ENCODE assay signal across 8 cellular contexts in genomic region chr10:63628526-63629362, GRCh38.
A peak's percentile ranks its signal among the peaks of the same experiment; 100 is the strongest.
DNase-seq lines count a peak whose midpoint lies in the region; ATAC-seq, FAIRE-seq and TF ChIP-seq lines count a peak whose summit lies in the region.

No MANE protein-coding gene starts in this region.

- WGBS in H1 (ENCODE audit: extremely low coverage in 1 of 2, insufficient coverage in 1 of 2, insufficient read length in 1 of 2, insufficient replicate concordance in 2 of 2, low coverage in 1 of 2, low lambda C conversion rate in 2 of 2, missing lambda C conversion rate in 1 of 2), 2 experiments, result 39% methylated on average over 16 of the region's 16 CpGs; no CpG with 5 or more reads in 1 of the 2 experiments
- WGBS in testis, 2 donors, result 1% methylated on average over 15 to 16 of the region's 16 CpGs

- no peaks in the 10 kb centered on the region for H3K27me3 Mint-ChIP-seq in activated naive CD4-positive, alpha-beta T cell treated with anti-CD3 and anti-CD28 coated beads for 36 hours (ENCODE audit: low read depth)

- H3K4me1 Mint-ChIP-seq in activated naive CD4-positive, alpha-beta T cell treated with anti-CD3 and anti-CD28 coated beads for 36 hours (ENCODE audit: low read depth), result peaks cover 17% of the 10 kb centered on the region

- DNase-seq in activated naive CD4-positive, alpha-beta T cell treated with anti-CD3 and anti-CD28 coated beads for 36 hours, result peak; percentile 18
- DNase-seq in activated naive CD4-positive, alpha-beta T cell (lab: John Stamatoyannopoulos, UW), result no peak
- DNase-seq in NB4 (ENCODE audit: low read depth) (peak; percentile 94), SK-N-MC (ENCODE audit: low read depth, low spot score) (no peak), H1 (ENCODE audit: low read depth in 1 of 2, low spot score in 2 of 2) (no peak), lung microvascular endothelial cell (ENCODE audit: low read depth in 2 of 2) (peak; percentile 57 to 77), testis (peak; percentile 71)

- H3K27ac ChIP-seq in SK-N-MC (peak overlapping the region; percentile 96), H1 (ENCODE audit: low read depth, low read length) (no peak overlapping the region; the same call in 1 of the 2 replicates), testis (peak overlapping the region; percentile 11 to 79)

- H3K56ac ChIP-seq in H1 (replicated peaks; ENCODE audit: insufficient read length, low read depth, low read length), result no peak overlapping the region

- intact Hi-C loops in activated naive CD4-positive, alpha-beta T cell treated with anti-CD3 and anti-CD28 coated beads for 36 hours (cut with micrococcal nuclease), result loop anchor here (1.0 to 5.0 kb wide), 12 partner anchors 17 to 812 kb away; partner anchors contain the start of genes EGR2, JMJD1C and NRBF2
- intact Hi-C loops in testis (cut with DNase I; ENCODE audit: low total_unique reads), result no loop called here

- FAIRE-seq in H1 (lab: Jason Lieb, UNC), result no peak

- H3K27me3 ChIP-seq in H1 (replicated peaks in 1 of 4; ENCODE audit: control insufficient read depth in 3 of 4, extremely low read depth in 1 of 4, insufficient read depth in 3 of 4, low read length in 3 of 4), result no peaks in the 10 kb centered on the region
- H3K27me3 ChIP-seq in testis, result no peaks in the 10 kb centered on the region

- H2AK5ac ChIP-seq in H1 (ENCODE audit: low read depth, low read length), result no peak overlapping the region

- no peak overlapping the region for H4K91ac ChIP-seq in H1 (replicated peaks; ENCODE audit: insufficient read length, low read length)

- peak overlapping the region; percentile 10; the same call in 1 of the 2 replicates for H2BK5ac ChIP-seq in H1 (ENCODE audit: low read depth, low read length)

- H3K9me3 ChIP-seq in SK-N-MC (ENCODE audit: low read depth, low read length) (no peaks in the 10 kb centered on the region), H1 (ENCODE audit: insufficient read depth in 2 of 2, low read depth in 1 of 2, low read length in 1 of 2) (no peaks in the 10 kb centered on the region), testis (no peaks in the 10 kb centered on the region)

- TF ChIP-seq POLR2A in NB4 (IDR thresholded peaks at IDR 0.05; ENCODE audit: extremely low read depth, insufficient read length) (peak; percentile 30), H1 (IDR thresholded peaks at IDR 0.05; ENCODE audit: control extremely low read depth in 1 of 2, low read depth in 2 of 2, low read length in 2 of 2) (0 out of 3 replicates have a peak, but pooled peaks of 1 of the 2 experiments have one; percentile 16), testis (IDR thresholded peaks at IDR 0.05) (no peak)

- no peak overlapping the region for H3K14ac ChIP-seq in H1 (ENCODE audit: insufficient read length)

- H3K9ac ChIP-seq in SK-N-MC (ENCODE audit: insufficient read length) (peak overlapping the region; percentile 63), H1 (replicated peaks in 1 of 4; ENCODE audit: extremely low read depth in 1 of 4, low read depth in 3 of 4, low read length in 3 of 4) (peak overlapping the region in 3 of 4 experiments; percentile 11 to 42 (median 39); a peak in 5 of 7 replicates)

- H4K5ac ChIP-seq in H1 (ENCODE audit: insufficient read length, low read depth, low read length), result peak overlapping the region; percentile 51

- H3K4me2 ChIP-seq in H1 (ENCODE audit: insufficient read depth in 1 of 2, low read depth in 2 of 2, low read length in 2 of 2), result peak overlapping the region; percentile 70 to 95

- H3K36me3 Mint-ChIP-seq in activated naive CD4-positive, alpha-beta T cell treated with anti-CD3 and anti-CD28 coated beads for 36 hours (ENCODE audit: low read depth), result no peaks in the 10 kb centered on the region

- H3K79me2 ChIP-seq in H1 (ENCODE audit: control insufficient read depth in 1 of 2, insufficient read depth in 2 of 2, low read length in 2 of 2), result no peaks in the 10 kb centered on the region

- no peak for TF ChIP-seq RAD21 in H1 (IDR thresholded peaks at IDR 0.05 in 1 of 2, conservative IDR thresholded peaks at IDR 0.05 in 1 of 2; ENCODE audit: low read depth in 2 of 2, low read length in 2 of 2)

- POLR2A ChIA-PET in H1 (lab: Charles Lee; ENCODE audit: partially characterized antibody), result interaction anchor here (0.7 to 4.6 kb wide), 35 partner anchors 10 to 471 kb away, joined by 3 to 44 read pairs (median 4); partner anchors contain the start of gene REEP3

- no peak overlapping the region for H3K23ac ChIP-seq in H1 (ENCODE audit: insufficient read length)

- peak overlapping the region; percentile 93; the same call in 1 of the 2 replicates for H2BK15ac ChIP-seq in H1 (ENCODE audit: low read length)

- H3K4me3 ChIP-seq in NB4 (ENCODE audit: low read depth, low read length), result peak overlapping the region; percentile 77
- peak overlapping the region; percentile 81 for H3K4me3 ChIP-seq in SK-N-MC
- H3K4me3 ChIP-seq in H1 (ENCODE audit: extremely low read depth in 1 of 4, insufficient read depth in 2 of 4, low read depth in 3 of 4, low read length in 4 of 4), result peak overlapping the region in 3 of 4 experiments; percentile 4 to 67 (median 23); a peak in 4 of 8 replicates
- H3K4me3 ChIP-seq in testis, result peak overlapping the region; percentile 69 to 73

- no peak for TF ChIP-seq EP300 in H1 (IDR thresholded peaks at IDR 0.05; ENCODE audit: borderline replicate concordance in 1 of 2, low read depth in 2 of 2, low read length in 2 of 2)

- peak overlapping the region; percentile 38 for H2BK120ac ChIP-seq in H1 (replicated peaks; ENCODE audit: low read depth, low read length)

- H3K36me3 ChIP-seq in SK-N-MC (ENCODE audit: insufficient read depth, low read length), result no peaks in the 10 kb centered on the region
- no peaks in the 10 kb centered on the region for H3K36me3 ChIP-seq in H1 (ENCODE audit: control insufficient read depth in 2 of 4, insufficient read depth in 4 of 4, low read length in 3 of 4)
- no peaks in the 10 kb centered on the region for H3K36me3 ChIP-seq in testis (ENCODE audit: low read depth, missing control alignments)

- H3K9me3 Mint-ChIP-seq in activated naive CD4-positive, alpha-beta T cell treated with anti-CD3 and anti-CD28 coated beads for 36 hours, result no peaks in the 10 kb centered on the region

- ATAC-seq in HG02588 (IDR thresholded peaks at IDR 0.05; ENCODE audit: unreplicated experiment), result peak; percentile 29

- peak overlapping the region; percentile 65 for H2AFZ ChIP-seq in H1 (ENCODE audit: low read length)

- H2BK20ac ChIP-seq in H1 (ENCODE audit: low read length), result peak overlapping the region; percentile 94; the same call in 1 of the 2 replicates

- TF ChIP-seq CTCF in NB4 (IDR thresholded peaks at IDR 0.05; ENCODE audit: low read depth, low read length) (no peak), H1 (IDR thresholded peaks at IDR 0.05; ENCODE audit: control extremely low read depth in 1 of 3, insufficient read depth in 1 of 3, low read depth in 1 of 3, low read length in 3 of 3) (no peak), testis (IDR thresholded peaks at IDR 0.05) (no peak)

- peak overlapping the region; percentile 82 for H3K4me3 Mint-ChIP-seq in activated naive CD4-positive, alpha-beta T cell treated with anti-CD3 and anti-CD28 coated beads for 36 hours

- CTCF ChIA-PET in activated naive CD4-positive, alpha-beta T cell treated with anti-CD3 and anti-CD28 coated beads for 36 hours (lab: Charles Lee), result interaction anchor here (0.6 to 6.4 kb wide), 40 partner anchors 10 to 656 kb away, joined by 3 to 77 read pairs (median 4); partner anchors contain the start of genes NRBF2 and REEP3
- CTCF ChIA-PET in H1 (lab: Charles Lee; ENCODE audit: partially characterized antibody), result interaction anchor here (0.6 to 5.2 kb wide), 57 partner anchors 9 to 512 kb away, joined by 3 to 68 read pairs (median 4); partner anchors contain the start of gene REEP3

- no peaks in the 10 kb centered on the region for H3K79me1 ChIP-seq in H1 (ENCODE audit: low read depth, low read length)

- peak overlapping the region; percentile 3 for H3K27ac Mint-ChIP-seq in activated naive CD4-positive, alpha-beta T cell treated with anti-CD3 and anti-CD28 coated beads for 36 hours

- no peak overlapping the region for H4K8ac ChIP-seq in H1 (ENCODE audit: extremely low read depth, insufficient read depth, low read length)

- peaks cover 9% of the 10 kb centered on the region; the same call in 1 of the 2 replicates for H3K23me2 ChIP-seq in H1 (ENCODE audit: low read depth, low read length)

- H3K18ac ChIP-seq in H1 (ENCODE audit: extremely low read depth, low read length), result peak overlapping the region; percentile 65

- H3K4me1 ChIP-seq in H1 (replicated peaks in 1 of 4; ENCODE audit: control insufficient read depth in 3 of 4, insufficient read depth in 4 of 4, low read length in 3 of 4), result peaks cover 11 to 16% (median 13%) of the 10 kb centered on the region in 4 experiments; a peak in 6 of 7 replicates
- H3K4me1 ChIP-seq in testis, result peaks cover 12% of the 10 kb centered on the region

- no peaks in the 10 kb centered on the region for H4K20me1 ChIP-seq in H1 (replicated peaks in 1 of 2; ENCODE audit: control insufficient read depth in 1 of 2, insufficient read depth in 2 of 2, low read length in 2 of 2)

- H3K4ac ChIP-seq in H1 (replicated peaks; ENCODE audit: insufficient read length, low read depth, low read length), result no peak overlapping the region

- H2BK12ac ChIP-seq in H1 (ENCODE audit: low read depth, low read length), result peak overlapping the region; percentile 69; the same call in 1 of the 2 replicates

TF ChIP-seq in H1, 55 proteins besides CTCF, POLR2A, EP300 and RAD21 (continues in another document):
- TF ChIP-seq CREB1 (IDR thresholded peaks at IDR 0.05) (no peak), RXRA (IDR thresholded peaks at IDR 0.05; ENCODE audit: insufficient read depth, low read depth, low read length) (no peak), ZNF274 (IDR thresholded peaks at IDR 0.05; ENCODE audit: borderline replicate concordance, extremely low read depth, low read length) (no peak), NRF1 (IDR thresholded peaks at IDR 0.05; ENCODE audit: low read depth, low read length) (no peak), CBX5 (IDR thresholded peaks at IDR 0.05; ENCODE audit: low read depth, low read length) (no peak), TAF1 (IDR thresholded peaks at IDR 0.05; ENCODE audit: low read depth, low read length) (0 out of 2 replicates have a peak, but pooled peaks have one; percentile 24), KDM5A (IDR thresholded peaks at IDR 0.05; ENCODE audit: low read length) (no peak), SP2 (IDR thresholded peaks at IDR 0.05; ENCODE audit: low read length) (no peak), EGR1 (IDR thresholded peaks at IDR 0.05; ENCODE audit: borderline replicate concordance, low read depth, low read length) (no peak), TAF7 (optimal IDR thresholded peaks at IDR 0.05; ENCODE audit: borderline replicate concordance, low read depth, low read length) (no peak), USF2 (IDR thresholded peaks at IDR 0.05; ENCODE audit: low read length) (0 out of 2 replicates have a peak, but pooled peaks have one; percentile 43)

Comparison
In these comparisons a context has a peak if more than half of its experiments do, and no peak if none do; other contexts are left out.
1. DNase-seq: peak in activated naive CD4-positive, alpha-beta T cell treated with anti-CD3 and anti-CD28 coated beads for 36 hours (single experiment), NB4 (single experiment), lung microvascular endothelial cell (2 of 2) and testis (single experiment); none in activated naive CD4-positive, alpha-beta T cell (0 of 4), SK-N-MC (single experiment) and H1 (0 of 2).
2. H3K4me3 ChIP-seq: peak in every context shown above with its lines; median percentile 81 in SK-N-MC; 77 in NB4; 71 in testis; 23 in H1.